8 cellular contexts compared by ENCODE assay signal in genomic region chr1:71196685-71197084, GRCh38.
DNase-seq lines count a peak whose midpoint lies in the region; ATAC-seq and TF ChIP-seq lines count a peak whose summit lies in the region.

No MANE protein-coding gene starts in this region.

- H3K36me3 ChIP-seq in mucosa of descending colon (ENCODE audit: low read depth) (no peaks in the 10 kb centered on the region), Peyer's patch (no peaks in the 10 kb centered on the region)

- H3K4me1 ChIP-seq in mucosa of descending colon (ENCODE audit: low read depth) (no peaks in the 10 kb centered on the region), Peyer's patch (no peaks in the 10 kb centered on the region)

- CTCF ChIA-PET in activated CD4-positive, alpha-beta memory T cell treated with anti-CD3 and anti-CD28 coated beads for 36 hours (lab: Charles Lee), result no interaction called here

- ATAC-seq in mucosa of descending colon, result peak; percentile 41

- H3K36me3 Mint-ChIP-seq in activated CD4-positive, alpha-beta memory T cell treated with anti-CD3 and anti-CD28 coated beads for 36 hours, result no peaks in the 10 kb centered on the region

- POLR2A ChIA-PET in activated CD4-positive, alpha-beta memory T cell treated with anti-CD3 and anti-CD28 coated beads for 36 hours (lab: Charles Lee), result no interaction called here

- H3K27me3 Mint-ChIP-seq in activated CD4-positive, alpha-beta memory T cell treated with anti-CD3 and anti-CD28 coated beads for 36 hours, result no peaks in the 10 kb centered on the region

- H3K4me3 ChIP-seq in mucosa of descending colon, result no peak overlapping the region
- no peak overlapping the region for H3K4me3 ChIP-seq in Peyer's patch

- H3K9me3 ChIP-seq in mucosa of descending colon (no peaks in the 10 kb centered on the region), Peyer's patch (no peaks in the 10 kb centered on the region)

- intact Hi-C loops in mucosa of descending colon (cut with DNase I, micrococcal nuclease), result no loop called here
- intact Hi-C loops in activated CD4-positive, alpha-beta memory T cell treated with anti-CD3 and anti-CD28 coated beads for 36 hours (cut with micrococcal nuclease), result no loop called here

- no peak overlapping the region for H3K27ac ChIP-seq in Peyer's patch

- TF ChIP-seq CTCF in mucosa of descending colon (IDR thresholded peaks at IDR 0.05) (no peak), Peyer's patch (IDR thresholded peaks at IDR 0.05) (peak in 2 of 6 experiments; percentile 25 to 38)

- no peak for TF ChIP-seq POLR2A in Peyer's patch (IDR thresholded peaks at IDR 0.05)

- DNase-seq in GM03348 (ENCODE audit: low spot score) (peak; percentile 52), NCI-H2081 treated with DMSO at 0.1 percent for 48 hours (lab: John Stamatoyannopoulos, UW) (peak; percentile 7), cerebellar cortex (ENCODE audit: low spot score) (peak; percentile 49), mucosa of descending colon (peak in 1 of 3 donors; percentile 28), UCSD-AML1 (lab: John Stamatoyannopoulos, UW; ENCODE audit: unreplicated experiment) (no peak), Peyer's patch (no peak)
- DNase-seq in activated CD8-positive, alpha-beta memory T cell treated with anti-CD3 and anti-CD28 coated beads for 24 hours, result no peak
- no peak for DNase-seq in activated CD4-positive, alpha-beta memory T cell treated with anti-CD3 and anti-CD28 coated beads for 36 hours

- no peaks in the 10 kb centered on the region for H3K9me3 Mint-ChIP-seq in activated CD4-positive, alpha-beta memory T cell treated with anti-CD3 and anti-CD28 coated beads for 36 hours

- H3K27ac Mint-ChIP-seq in activated CD4-positive, alpha-beta memory T cell treated with anti-CD3 and anti-CD28 coated beads for 36 hours, result no peak overlapping the region

- no peak overlapping the region for H3K4me3 Mint-ChIP-seq in activated CD4-positive, alpha-beta memory T cell treated with anti-CD3 and anti-CD28 coated beads for 36 hours

- no peaks in the 10 kb centered on the region for H3K27me3 ChIP-seq in Peyer's patch

- H3K4me1 Mint-ChIP-seq in activated CD4-positive, alpha-beta memory T cell treated with anti-CD3 and anti-CD28 coated beads for 36 hours (ENCODE audit: low read depth), result no peaks in the 10 kb centered on the region

Comparison
In these comparisons a context has a peak if more than half of its experiments do, and no peak if none do; other contexts are left out.
1. DNase-seq: peak in GM03348 (single experiment), NCI-H2081 treated with DMSO at 0.1 percent for 48 hours (single experiment) and cerebellar cortex (single experiment); none in activated CD8-positive, alpha-beta memory T cell treated with anti-CD3 and anti-CD28 coated beads for 24 hours (single experiment), UCSD-AML1 (single experiment), activated CD4-positive, alpha-beta memory T cell treated with anti-CD3 and anti-CD28 coated beads for 36 hours (single experiment) and Peyer's patch (0 of 3).